8 cellular contexts compared by ENCODE assay signal in the genomic region with DNA sequence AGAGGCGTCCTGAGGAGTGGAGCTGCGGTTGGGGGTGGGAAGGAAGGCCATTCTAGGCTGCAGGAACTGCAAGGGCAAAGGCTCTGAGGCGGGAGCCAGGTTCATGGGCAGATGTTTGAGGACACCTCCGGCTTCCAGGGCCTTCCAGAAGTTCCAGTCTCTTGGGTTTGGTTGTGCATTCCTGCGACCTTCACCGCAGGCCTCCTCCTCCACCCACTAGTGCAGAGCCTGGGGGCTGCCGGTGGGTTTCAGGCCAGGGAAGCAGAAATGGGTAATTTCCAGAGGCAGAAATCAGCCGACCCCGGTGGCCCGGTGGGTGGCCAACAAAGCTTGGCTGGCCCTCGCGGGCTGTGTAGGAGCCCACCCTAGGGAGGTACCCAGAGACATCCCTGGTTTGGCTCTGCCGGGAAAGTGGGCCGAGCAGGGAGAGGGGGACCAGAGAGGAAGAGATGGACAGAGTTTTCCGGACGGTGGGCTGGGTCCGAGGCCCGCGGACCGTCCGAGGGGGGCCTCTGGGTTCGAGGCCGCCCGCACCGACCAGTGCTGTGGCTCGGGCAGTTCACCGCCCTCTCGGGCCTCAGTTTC. TPM values are rescaled to one million over a fixed set of nuclear protein-coding genes. Genes with fewer than 3 reads are reported as not detected.
DNase-seq lines count a peak whose midpoint lies in the region; ATAC-seq and TF ChIP-seq lines count a peak whose summit lies in the region.

No MANE protein-coding gene starts in this region.

- no TSS peak for BruUV-seq in Calu3 (replicated peaks; lab: Mats Ljungman, UMichigan)

- peak overlapping the region; percentile 1 for H3K27ac Mint-ChIP-seq in Calu3 (ENCODE audit: unreplicated experiment)
- H3K27ac Mint-ChIP-seq in activated CD4-positive, alpha-beta memory T cell treated with anti-CD3 and anti-CD28 coated beads, Interleukin-2, amount 10 ng/mL, durations not matched to agents 7 days and 5 days, result peak overlapping the region; percentile 58

- peak overlapping the region; percentile 64 to 69 for H3K4me3 ChIP-seq in foreskin fibroblast (ENCODE audit: low read depth in 1 of 2, low read length in 2 of 2)

- ATAC-seq in sciatic nerve (no peak), GM18498 (IDR thresholded peaks at IDR 0.05; ENCODE audit: unreplicated experiment) (no peak), HG03139 (IDR thresholded peaks at IDR 0.05; ENCODE audit: unreplicated experiment) (no peak)

- no peaks in the 10 kb centered on the region for H3K9me3 Mint-ChIP-seq in Calu3 (ENCODE audit: low read depth, unreplicated experiment)
- H3K9me3 Mint-ChIP-seq in activated CD4-positive, alpha-beta memory T cell treated with anti-CD3 and anti-CD28 coated beads, Interleukin-2, amount 10 ng/mL, durations not matched to agents 7 days and 5 days, result no peaks in the 10 kb centered on the region

- H3K36me3 Mint-ChIP-seq in Calu3 (ENCODE audit: insufficient read depth, unreplicated experiment), result peaks cover 17% of the 10 kb centered on the region
- peaks cover 10% of the 10 kb centered on the region for H3K36me3 Mint-ChIP-seq in activated CD4-positive, alpha-beta memory T cell treated with anti-CD3 and anti-CD28 coated beads, Interleukin-2, amount 10 ng/mL, durations not matched to agents 7 days and 5 days (ENCODE audit: low read depth)

- intact Hi-C loops in Calu3 (cut with micrococcal nuclease; ENCODE audit: unreplicated experiment) (loop anchor here (5.0 kb wide), 2 partner anchors 106 to 126 kb away; a partner anchor contains a TSS), sciatic nerve (cut with DNase I) (no loop called here)

- H3K27me3 Mint-ChIP-seq in Calu3 (ENCODE audit: unreplicated experiment), result no peaks in the 10 kb centered on the region
- H3K27me3 Mint-ChIP-seq in activated CD4-positive, alpha-beta memory T cell treated with anti-CD3 and anti-CD28 coated beads, Interleukin-2, amount 10 ng/mL, durations not matched to agents 7 days and 5 days, result no peaks in the 10 kb centered on the region

- POLR2A ChIA-PET in activated CD4-positive, alpha-beta memory T cell treated with anti-CD3 and anti-CD28 coated beads, Interleukin-2, amount 10 ng/mL, durations not matched to agents 7 days and 5 days (lab: Charles Lee), result interaction anchor here (1.0 kb wide), 1 partner anchor 17 kb away, joined by 3 read pairs; a partner anchor contains a TSS

- TF ChIP-seq CTCF in Calu3 (IDR thresholded peaks at IDR 0.05; ENCODE audit: unreplicated experiment) (no peak), foreskin fibroblast (IDR thresholded peaks at IDR 0.05; ENCODE audit: low read depth, low read length) (no peak)

- H3K4me3 Mint-ChIP-seq in Calu3 (ENCODE audit: low read depth, unreplicated experiment), result peak overlapping the region; percentile 47
- H3K4me3 Mint-ChIP-seq in activated CD4-positive, alpha-beta memory T cell treated with anti-CD3 and anti-CD28 coated beads, Interleukin-2, amount 10 ng/mL, durations not matched to agents 7 days and 5 days, result peak overlapping the region; percentile 65

- no peaks in the 10 kb centered on the region for H3K4me1 Mint-ChIP-seq in Calu3 (ENCODE audit: low read depth, unreplicated experiment)
- H3K4me1 Mint-ChIP-seq in activated CD4-positive, alpha-beta memory T cell treated with anti-CD3 and anti-CD28 coated beads, Interleukin-2, amount 10 ng/mL, durations not matched to agents 7 days and 5 days, result peaks cover 51% of the 10 kb centered on the region

- no peak for DNase-seq in Calu3
- no peak for DNase-seq in activated CD4-positive, alpha-beta memory T cell treated with anti-CD3 and anti-CD28 coated beads, Interleukin-2, amount 10 ng/mL, durations not matched to agents 7 days and 5 days
- DNase-seq in foreskin fibroblast, result no peak
- peak; percentile 60 for DNase-seq in sciatic nerve (ENCODE audit: low spot score)
- DNase-seq in occipital lobe (lab: John Stamatoyannopoulos, UW), result no peak
- DNase-seq in DMS53 (lab: John Stamatoyannopoulos, UW), result no peak

- CTCF ChIA-PET in Calu3 (lab: Charles Lee), result no interaction called here
- CTCF ChIA-PET in activated CD4-positive, alpha-beta memory T cell treated with anti-CD3 and anti-CD28 coated beads, Interleukin-2, amount 10 ng/mL, durations not matched to agents 7 days and 5 days (lab: Charles Lee), result no interaction called here

RNA-seq across cellular contexts. Expression of a gene that starts 0.4 kb away (rescaled TPM):
- total RNA-seq in Calu3 (2022) (1.3 and 1.5 TPM in 2 replicates), sciatic nerve (12.8 TPM), occipital lobe (3.0 TPM)
- 1 to 10 TPM; 3.6 to 4.5 TPM for total RNA-seq in activated CD4-positive, alpha-beta memory T cell treated with anti-CD3 and anti-CD28 coated beads, Interleukin-2, amount 10 ng/mL, durations not matched to agents 7 days and 5 days

RNA-seq across cellular contexts. Expression of a gene that starts 3.0 kb away (rescaled TPM):
- 24.3 and 27.2 TPM in 2 replicates for total RNA-seq in Calu3 (2022)
- total RNA-seq in activated CD4-positive, alpha-beta memory T cell treated with anti-CD3 and anti-CD28 coated beads, Interleukin-2, amount 10 ng/mL, durations not matched to agents 7 days and 5 days, result 10 to 100 TPM; 33.7 to 35.0 TPM
- 17.0 TPM for total RNA-seq in sciatic nerve
- 10.0 TPM for total RNA-seq in occipital lobe

RNA-seq across cellular contexts. Expression of a gene that starts 5.8 kb away (rescaled TPM):
- total RNA-seq in Calu3 (2022) (60.8 and 65.5 TPM in 2 replicates), sciatic nerve (53.3 TPM), occipital lobe (15.9 TPM)
- 10 to 100 TPM; 92.7 to 98.1 TPM for total RNA-seq in activated CD4-positive, alpha-beta memory T cell treated with anti-CD3 and anti-CD28 coated beads, Interleukin-2, amount 10 ng/mL, durations not matched to agents 7 days and 5 days

RNA-seq across cellular contexts. Expression of a gene that starts 16.9 kb away (rescaled TPM):
- total RNA-seq in Calu3 (2022) (61.6 and 68.0 TPM in 2 replicates), sciatic nerve (31.9 TPM), occipital lobe (34.3 TPM)
- 10 to 100 TPM; 94.8 to 97.1 TPM for total RNA-seq in activated CD4-positive, alpha-beta memory T cell treated with anti-CD3 and anti-CD28 coated beads, Interleukin-2, amount 10 ng/mL, durations not matched to agents 7 days and 5 days

RNA-seq across cellular contexts. Expression of a gene that starts 57.0 kb away (rescaled TPM):
- total RNA-seq in Calu3 (2022) (9.3 and 10.7 TPM in 2 replicates), sciatic nerve (2.0 TPM), occipital lobe (1.7 TPM)
- 1 to 10 TPM; 1.9 to 2.4 TPM for total RNA-seq in activated CD4-positive, alpha-beta memory T cell treated with anti-CD3 and anti-CD28 coated beads, Interleukin-2, amount 10 ng/mL, durations not matched to agents 7 days and 5 days
